In the genomic region with DNA sequence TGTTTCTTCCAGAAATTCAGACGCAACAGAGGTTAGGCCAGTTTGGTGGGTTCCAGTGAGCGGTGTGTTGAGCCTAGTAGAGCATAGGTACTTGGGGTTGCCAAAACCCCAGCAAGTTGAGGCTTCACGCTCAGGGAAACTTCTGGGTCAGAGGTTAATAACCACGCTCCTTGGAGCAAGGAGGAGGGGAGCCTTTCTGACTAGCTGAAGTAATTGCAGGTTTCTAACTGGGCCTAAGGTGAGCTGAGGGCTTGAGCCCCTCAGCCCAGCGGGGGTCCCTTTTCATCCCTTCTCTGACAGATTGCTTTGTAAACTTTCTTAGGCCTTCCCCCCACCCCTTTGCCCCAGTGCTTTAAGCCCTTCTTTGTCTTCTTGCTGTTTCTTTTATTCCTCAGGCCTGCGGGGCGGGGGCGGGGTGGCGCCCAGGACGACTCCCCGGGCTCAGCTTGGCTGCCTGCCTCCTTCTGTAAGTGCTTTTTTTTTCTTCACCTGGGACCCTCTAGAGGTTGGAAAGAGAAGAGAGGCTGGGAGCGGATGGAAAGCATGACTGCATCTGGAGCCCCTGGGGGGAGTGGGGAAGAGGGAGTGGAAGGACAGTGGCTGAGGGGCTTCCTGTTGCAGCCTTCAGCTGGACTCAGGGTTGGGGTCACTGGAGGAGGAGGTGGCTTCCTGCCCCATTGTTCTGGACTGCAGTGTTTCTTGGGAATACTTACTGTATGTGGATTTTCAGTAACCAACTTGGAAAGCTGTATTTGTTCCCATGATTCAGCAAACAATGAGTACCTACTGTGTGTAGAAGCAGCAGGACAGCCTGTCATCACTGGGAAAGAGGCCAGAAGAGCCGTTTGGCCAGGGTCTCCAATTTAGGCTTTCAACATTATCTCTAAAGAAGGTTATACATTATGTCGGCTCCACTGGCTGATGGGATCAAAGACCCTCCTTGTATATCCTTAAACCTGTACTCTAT, we compare ENCODE assay signal across 1 cellular context.
TF ChIP-seq lines count a peak whose summit lies in the region.

No MANE protein-coding gene starts in this region.

TF ChIP-seq in K562, 482 proteins besides CTCF, POLR2A, EP300 and RAD21 (continued from another document and continues in another):
- TF ChIP-seq, protein P1, sequence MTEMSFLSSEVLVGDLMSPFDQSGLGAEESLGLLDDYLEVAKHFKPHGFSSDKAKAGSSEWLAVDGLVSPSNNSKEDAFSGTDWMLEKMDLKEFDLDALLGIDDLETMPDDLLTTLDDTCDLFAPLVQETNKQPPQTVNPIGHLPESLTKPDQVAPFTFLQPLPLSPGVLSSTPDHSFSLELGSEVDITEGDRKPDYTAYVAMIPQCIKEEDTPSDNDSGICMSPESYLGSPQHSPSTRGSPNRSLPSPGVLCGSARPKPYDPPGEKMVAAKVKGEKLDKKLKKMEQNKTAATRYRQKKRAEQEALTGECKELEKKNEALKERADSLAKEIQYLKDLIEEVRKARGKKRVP (CRISPR knock-in tag; IDR thresholded peaks at IDR 0.05) = no peak
- TF ChIP-seq, protein P2, sequence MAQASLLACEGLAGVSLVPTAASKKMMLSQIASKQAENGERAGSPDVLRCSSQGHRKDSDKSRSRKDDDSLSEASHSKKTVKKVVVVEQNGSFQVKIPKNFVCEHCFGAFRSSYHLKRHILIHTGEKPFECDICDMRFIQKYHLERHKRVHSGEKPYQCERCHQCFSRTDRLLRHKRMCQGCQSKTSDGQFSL (CRISPR knock-in tag; IDR thresholded peaks at IDR 0.05) = no peak
- TF ChIP-seq, protein P2 (tag; IDR thresholded peaks at IDR 0.05) = no peak
- TF ChIP-seq, protein P3, sequence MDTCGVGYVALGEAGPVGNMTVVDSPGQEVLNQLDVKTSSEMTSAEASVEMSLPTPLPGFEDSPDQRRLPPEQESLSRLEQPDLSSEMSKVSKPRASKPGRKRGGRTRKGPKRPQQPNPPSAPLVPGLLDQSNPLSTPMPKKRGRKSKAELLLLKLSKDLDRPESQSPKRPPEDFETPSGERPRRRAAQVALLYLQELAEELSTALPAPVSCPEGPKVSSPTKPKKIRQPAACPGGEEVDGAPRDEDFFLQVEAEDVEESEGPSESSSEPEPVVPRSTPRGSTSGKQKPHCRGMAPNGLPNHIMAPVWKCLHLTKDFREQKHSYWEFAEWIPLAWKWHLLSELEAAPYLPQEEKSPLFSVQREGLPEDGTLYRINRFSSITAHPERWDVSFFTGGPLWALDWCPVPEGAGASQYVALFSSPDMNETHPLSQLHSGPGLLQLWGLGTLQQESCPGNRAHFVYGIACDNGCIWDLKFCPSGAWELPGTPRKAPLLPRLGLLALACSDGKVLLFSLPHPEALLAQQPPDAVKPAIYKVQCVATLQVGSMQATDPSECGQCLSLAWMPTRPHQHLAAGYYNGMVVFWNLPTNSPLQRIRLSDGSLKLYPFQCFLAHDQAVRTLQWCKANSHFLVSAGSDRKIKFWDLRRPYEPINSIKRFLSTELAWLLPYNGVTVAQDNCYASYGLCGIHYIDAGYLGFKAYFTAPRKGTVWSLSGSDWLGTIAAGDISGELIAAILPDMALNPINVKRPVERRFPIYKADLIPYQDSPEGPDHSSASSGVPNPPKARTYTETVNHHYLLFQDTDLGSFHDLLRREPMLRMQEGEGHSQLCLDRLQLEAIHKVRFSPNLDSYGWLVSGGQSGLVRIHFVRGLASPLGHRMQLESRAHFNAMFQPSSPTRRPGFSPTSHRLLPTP (IDR thresholded peaks at IDR 0.05; ENCODE audit: borderline replicate concordance, extremely low read depth, insufficient read length) = no peak
- TF ChIP-seq RFX1 (IDR thresholded peaks at IDR 0.05) = no peak
- TF ChIP-seq, protein P4, sequence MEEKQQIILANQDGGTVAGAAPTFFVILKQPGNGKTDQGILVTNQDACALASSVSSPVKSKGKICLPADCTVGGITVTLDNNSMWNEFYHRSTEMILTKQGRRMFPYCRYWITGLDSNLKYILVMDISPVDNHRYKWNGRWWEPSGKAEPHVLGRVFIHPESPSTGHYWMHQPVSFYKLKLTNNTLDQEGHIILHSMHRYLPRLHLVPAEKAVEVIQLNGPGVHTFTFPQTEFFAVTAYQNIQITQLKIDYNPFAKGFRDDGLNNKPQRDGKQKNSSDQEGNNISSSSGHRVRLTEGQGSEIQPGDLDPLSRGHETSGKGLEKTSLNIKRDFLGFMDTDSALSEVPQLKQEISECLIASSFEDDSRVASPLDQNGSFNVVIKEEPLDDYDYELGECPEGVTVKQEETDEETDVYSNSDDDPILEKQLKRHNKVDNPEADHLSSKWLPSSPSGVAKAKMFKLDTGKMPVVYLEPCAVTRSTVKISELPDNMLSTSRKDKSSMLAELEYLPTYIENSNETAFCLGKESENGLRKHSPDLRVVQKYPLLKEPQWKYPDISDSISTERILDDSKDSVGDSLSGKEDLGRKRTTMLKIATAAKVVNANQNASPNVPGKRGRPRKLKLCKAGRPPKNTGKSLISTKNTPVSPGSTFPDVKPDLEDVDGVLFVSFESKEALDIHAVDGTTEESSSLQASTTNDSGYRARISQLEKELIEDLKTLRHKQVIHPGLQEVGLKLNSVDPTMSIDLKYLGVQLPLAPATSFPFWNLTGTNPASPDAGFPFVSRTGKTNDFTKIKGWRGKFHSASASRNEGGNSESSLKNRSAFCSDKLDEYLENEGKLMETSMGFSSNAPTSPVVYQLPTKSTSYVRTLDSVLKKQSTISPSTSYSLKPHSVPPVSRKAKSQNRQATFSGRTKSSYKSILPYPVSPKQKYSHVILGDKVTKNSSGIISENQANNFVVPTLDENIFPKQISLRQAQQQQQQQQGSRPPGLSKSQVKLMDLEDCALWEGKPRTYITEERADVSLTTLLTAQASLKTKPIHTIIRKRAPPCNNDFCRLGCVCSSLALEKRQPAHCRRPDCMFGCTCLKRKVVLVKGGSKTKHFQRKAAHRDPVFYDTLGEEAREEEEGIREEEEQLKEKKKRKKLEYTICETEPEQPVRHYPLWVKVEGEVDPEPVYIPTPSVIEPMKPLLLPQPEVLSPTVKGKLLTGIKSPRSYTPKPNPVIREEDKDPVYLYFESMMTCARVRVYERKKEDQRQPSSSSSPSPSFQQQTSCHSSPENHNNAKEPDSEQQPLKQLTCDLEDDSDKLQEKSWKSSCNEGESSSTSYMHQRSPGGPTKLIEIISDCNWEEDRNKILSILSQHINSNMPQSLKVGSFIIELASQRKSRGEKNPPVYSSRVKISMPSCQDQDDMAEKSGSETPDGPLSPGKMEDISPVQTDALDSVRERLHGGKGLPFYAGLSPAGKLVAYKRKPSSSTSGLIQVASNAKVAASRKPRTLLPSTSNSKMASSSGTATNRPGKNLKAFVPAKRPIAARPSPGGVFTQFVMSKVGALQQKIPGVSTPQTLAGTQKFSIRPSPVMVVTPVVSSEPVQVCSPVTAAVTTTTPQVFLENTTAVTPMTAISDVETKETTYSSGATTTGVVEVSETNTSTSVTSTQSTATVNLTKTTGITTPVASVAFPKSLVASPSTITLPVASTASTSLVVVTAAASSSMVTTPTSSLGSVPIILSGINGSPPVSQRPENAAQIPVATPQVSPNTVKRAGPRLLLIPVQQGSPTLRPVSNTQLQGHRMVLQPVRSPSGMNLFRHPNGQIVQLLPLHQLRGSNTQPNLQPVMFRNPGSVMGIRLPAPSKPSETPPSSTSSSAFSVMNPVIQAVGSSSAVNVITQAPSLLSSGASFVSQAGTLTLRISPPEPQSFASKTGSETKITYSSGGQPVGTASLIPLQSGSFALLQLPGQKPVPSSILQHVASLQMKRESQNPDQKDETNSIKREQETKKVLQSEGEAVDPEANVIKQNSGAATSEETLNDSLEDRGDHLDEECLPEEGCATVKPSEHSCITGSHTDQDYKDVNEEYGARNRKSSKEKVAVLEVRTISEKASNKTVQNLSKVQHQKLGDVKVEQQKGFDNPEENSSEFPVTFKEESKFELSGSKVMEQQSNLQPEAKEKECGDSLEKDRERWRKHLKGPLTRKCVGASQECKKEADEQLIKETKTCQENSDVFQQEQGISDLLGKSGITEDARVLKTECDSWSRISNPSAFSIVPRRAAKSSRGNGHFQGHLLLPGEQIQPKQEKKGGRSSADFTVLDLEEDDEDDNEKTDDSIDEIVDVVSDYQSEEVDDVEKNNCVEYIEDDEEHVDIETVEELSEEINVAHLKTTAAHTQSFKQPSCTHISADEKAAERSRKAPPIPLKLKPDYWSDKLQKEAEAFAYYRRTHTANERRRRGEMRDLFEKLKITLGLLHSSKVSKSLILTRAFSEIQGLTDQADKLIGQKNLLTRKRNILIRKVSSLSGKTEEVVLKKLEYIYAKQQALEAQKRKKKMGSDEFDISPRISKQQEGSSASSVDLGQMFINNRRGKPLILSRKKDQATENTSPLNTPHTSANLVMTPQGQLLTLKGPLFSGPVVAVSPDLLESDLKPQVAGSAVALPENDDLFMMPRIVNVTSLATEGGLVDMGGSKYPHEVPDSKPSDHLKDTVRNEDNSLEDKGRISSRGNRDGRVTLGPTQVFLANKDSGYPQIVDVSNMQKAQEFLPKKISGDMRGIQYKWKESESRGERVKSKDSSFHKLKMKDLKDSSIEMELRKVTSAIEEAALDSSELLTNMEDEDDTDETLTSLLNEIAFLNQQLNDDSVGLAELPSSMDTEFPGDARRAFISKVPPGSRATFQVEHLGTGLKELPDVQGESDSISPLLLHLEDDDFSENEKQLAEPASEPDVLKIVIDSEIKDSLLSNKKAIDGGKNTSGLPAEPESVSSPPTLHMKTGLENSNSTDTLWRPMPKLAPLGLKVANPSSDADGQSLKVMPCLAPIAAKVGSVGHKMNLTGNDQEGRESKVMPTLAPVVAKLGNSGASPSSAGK (IDR thresholded peaks at IDR 0.05) = no peak
- peak; percentile 89 for TF ChIP-seq ZNF384 (IDR thresholded peaks at IDR 0.05; ENCODE audit: low read depth, low read length)
- TF ChIP-seq, protein P5, sequence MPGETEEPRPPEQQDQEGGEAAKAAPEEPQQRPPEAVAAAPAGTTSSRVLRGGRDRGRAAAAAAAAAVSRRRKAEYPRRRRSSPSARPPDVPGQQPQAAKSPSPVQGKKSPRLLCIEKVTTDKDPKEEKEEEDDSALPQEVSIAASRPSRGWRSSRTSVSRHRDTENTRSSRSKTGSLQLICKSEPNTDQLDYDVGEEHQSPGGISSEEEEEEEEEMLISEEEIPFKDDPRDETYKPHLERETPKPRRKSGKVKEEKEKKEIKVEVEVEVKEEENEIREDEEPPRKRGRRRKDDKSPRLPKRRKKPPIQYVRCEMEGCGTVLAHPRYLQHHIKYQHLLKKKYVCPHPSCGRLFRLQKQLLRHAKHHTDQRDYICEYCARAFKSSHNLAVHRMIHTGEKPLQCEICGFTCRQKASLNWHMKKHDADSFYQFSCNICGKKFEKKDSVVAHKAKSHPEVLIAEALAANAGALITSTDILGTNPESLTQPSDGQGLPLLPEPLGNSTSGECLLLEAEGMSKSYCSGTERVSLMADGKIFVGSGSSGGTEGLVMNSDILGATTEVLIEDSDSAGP (CRISPR knock-in tag; IDR thresholded peaks at IDR 0.05) = no peak
- TF ChIP-seq HSF4 (CRISPR knock-in tag; IDR thresholded peaks at IDR 0.05; ENCODE audit: borderline replicate concordance) = no peak
- no peak for TF ChIP-seq ZBED1 (IDR thresholded peaks at IDR 0.05)
- no peak for TF ChIP-seq ZSCAN32 (CRISPR knock-in tag; IDR thresholded peaks at IDR 0.05)
- TF ChIP-seq, protein P6, sequence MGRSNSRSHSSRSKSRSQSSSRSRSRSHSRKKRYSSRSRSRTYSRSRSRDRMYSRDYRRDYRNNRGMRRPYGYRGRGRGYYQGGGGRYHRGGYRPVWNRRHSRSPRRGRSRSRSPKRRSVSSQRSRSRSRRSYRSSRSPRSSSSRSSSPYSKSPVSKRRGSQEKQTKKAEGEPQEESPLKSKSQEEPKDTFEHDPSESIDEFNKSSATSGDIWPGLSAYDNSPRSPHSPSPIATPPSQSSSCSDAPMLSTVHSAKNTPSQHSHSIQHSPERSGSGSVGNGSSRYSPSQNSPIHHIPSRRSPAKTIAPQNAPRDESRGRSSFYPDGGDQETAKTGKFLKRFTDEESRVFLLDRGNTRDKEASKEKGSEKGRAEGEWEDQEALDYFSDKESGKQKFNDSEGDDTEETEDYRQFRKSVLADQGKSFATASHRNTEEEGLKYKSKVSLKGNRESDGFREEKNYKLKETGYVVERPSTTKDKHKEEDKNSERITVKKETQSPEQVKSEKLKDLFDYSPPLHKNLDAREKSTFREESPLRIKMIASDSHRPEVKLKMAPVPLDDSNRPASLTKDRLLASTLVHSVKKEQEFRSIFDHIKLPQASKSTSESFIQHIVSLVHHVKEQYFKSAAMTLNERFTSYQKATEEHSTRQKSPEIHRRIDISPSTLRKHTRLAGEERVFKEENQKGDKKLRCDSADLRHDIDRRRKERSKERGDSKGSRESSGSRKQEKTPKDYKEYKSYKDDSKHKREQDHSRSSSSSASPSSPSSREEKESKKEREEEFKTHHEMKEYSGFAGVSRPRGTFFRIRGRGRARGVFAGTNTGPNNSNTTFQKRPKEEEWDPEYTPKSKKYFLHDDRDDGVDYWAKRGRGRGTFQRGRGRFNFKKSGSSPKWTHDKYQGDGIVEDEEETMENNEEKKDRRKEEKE (IDR thresholded peaks at IDR 0.05; ENCODE audit: borderline replicate concordance in 1 of 2, control insufficient read depth in 1 of 2, low read depth in 2 of 2, low read length in 1 of 2) = no peak
- no peak for TF ChIP-seq RBM25 (IDR thresholded peaks at IDR 0.05; ENCODE audit: low read depth, low read length, severe bottlenecking)
- TF ChIP-seq ZNF589 (CRISPR knock-in tag; IDR thresholded peaks at IDR 0.05; ENCODE audit: low read depth) = no peak
- peak; percentile 27; the same call in 1 of the 2 replicates for TF ChIP-seq BRD4 (IDR thresholded peaks at IDR 0.05)
- TF ChIP-seq RFX5 (IDR thresholded peaks at IDR 0.05; ENCODE audit: low read depth, low read length) = no peak
- TF ChIP-seq, protein P7, sequence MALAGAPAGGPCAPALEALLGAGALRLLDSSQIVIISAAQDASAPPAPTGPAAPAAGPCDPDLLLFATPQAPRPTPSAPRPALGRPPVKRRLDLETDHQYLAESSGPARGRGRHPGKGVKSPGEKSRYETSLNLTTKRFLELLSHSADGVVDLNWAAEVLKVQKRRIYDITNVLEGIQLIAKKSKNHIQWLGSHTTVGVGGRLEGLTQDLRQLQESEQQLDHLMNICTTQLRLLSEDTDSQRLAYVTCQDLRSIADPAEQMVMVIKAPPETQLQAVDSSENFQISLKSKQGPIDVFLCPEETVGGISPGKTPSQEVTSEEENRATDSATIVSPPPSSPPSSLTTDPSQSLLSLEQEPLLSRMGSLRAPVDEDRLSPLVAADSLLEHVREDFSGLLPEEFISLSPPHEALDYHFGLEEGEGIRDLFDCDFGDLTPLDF (CRISPR knock-in tag; IDR thresholded peaks at IDR 0.05) = no peak
- TF ChIP-seq TAL1 (IDR thresholded peaks at IDR 0.05) = 0 out of 2 replicates have a peak, but pooled peaks have one; percentile 5
- no peak for TF ChIP-seq ZNF3 (CRISPR knock-in tag; IDR thresholded peaks at IDR 0.05)
- TF ChIP-seq, protein P8, sequence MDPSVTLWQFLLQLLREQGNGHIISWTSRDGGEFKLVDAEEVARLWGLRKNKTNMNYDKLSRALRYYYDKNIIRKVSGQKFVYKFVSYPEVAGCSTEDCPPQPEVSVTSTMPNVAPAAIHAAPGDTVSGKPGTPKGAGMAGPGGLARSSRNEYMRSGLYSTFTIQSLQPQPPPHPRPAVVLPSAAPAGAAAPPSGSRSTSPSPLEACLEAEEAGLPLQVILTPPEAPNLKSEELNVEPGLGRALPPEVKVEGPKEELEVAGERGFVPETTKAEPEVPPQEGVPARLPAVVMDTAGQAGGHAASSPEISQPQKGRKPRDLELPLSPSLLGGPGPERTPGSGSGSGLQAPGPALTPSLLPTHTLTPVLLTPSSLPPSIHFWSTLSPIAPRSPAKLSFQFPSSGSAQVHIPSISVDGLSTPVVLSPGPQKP (CRISPR knock-in tag; IDR thresholded peaks at IDR 0.05) = no peak
